Comparison of ENCODE assay signal across 8 cellular contexts in genomic region chr17:55348749-55349354, GRCh38.
DNase-seq lines count a peak whose midpoint lies in the region; ATAC-seq and TF ChIP-seq lines count a peak whose summit lies in the region.

No MANE protein-coding gene starts in this region.

- H3K27ac ChIP-seq in RWPE2 (ENCODE audit: poor library complexity, severe bottlenecking) (no peak overlapping the region), cardiac muscle cell (no peak overlapping the region)

- H3K9me3 Mint-ChIP-seq in activated naive CD8-positive, alpha-beta T cell treated with anti-CD3 and anti-CD28 coated beads for 36 hours: peaks cover 5% of the 10 kb centered on the region

- H3K4me3 ChIP-seq in RWPE2 (ENCODE audit: severe bottlenecking): no peak overlapping the region
- H3K4me3 ChIP-seq in cardiac muscle cell: no peak overlapping the region

- no peak overlapping the region for H3K4me3 Mint-ChIP-seq in activated naive CD8-positive, alpha-beta T cell treated with anti-CD3 and anti-CD28 coated beads for 36 hours

- no peaks in the 10 kb centered on the region for H3K4me1 ChIP-seq in RWPE2 (ENCODE audit: insufficient read depth, poor library complexity, severe bottlenecking)
- H3K4me1 ChIP-seq in cardiac muscle cell (ENCODE audit: low read depth): no peaks in the 10 kb centered on the region

- H3K27me3 Mint-ChIP-seq in activated naive CD8-positive, alpha-beta T cell treated with anti-CD3 and anti-CD28 coated beads for 36 hours: peaks cover 5% of the 10 kb centered on the region

- H3K4me1 Mint-ChIP-seq in activated naive CD8-positive, alpha-beta T cell treated with anti-CD3 and anti-CD28 coated beads for 36 hours: peaks cover 15% of the 10 kb centered on the region

- H3K36me3 ChIP-seq in RWPE2 (ENCODE audit: low read depth) (no peaks in the 10 kb centered on the region), cardiac muscle cell (no peaks in the 10 kb centered on the region)

- in situ Hi-C loops in ACHN (cut with HindIII; ENCODE audit: low pct_ligation_motif_present, low pct_unique_long_range_greater_than_20kb, low sequenced_read_pairs): no loop called here

- TF ChIP-seq CTCF in RWPE2 (IDR thresholded peaks at IDR 0.05; ENCODE audit: poor library complexity, severe bottlenecking): peak; percentile 95
- TF ChIP-seq CTCF in cardiac muscle cell (IDR thresholded peaks at IDR 0.05; ENCODE audit: low read depth, low read length): peak; percentile 86

- peak; percentile 64 for ATAC-seq in GM18868 (IDR thresholded peaks at IDR 0.05; ENCODE audit: unreplicated experiment)
- peak; percentile 64 for ATAC-seq in RWPE2 (ENCODE audit: low read depth)

- no peaks in the 10 kb centered on the region for H3K27me3 ChIP-seq in RWPE2 (ENCODE audit: insufficient read depth, poor library complexity, severe bottlenecking)
- H3K27me3 ChIP-seq in cardiac muscle cell: no peaks in the 10 kb centered on the region

- H3K9me3 ChIP-seq in RWPE2 (ENCODE audit: severe bottlenecking) (peaks cover 4% of the 10 kb centered on the region), cardiac muscle cell (ENCODE audit: low read depth) (no peaks in the 10 kb centered on the region)

- no peaks in the 10 kb centered on the region for H3K36me3 Mint-ChIP-seq in activated naive CD8-positive, alpha-beta T cell treated with anti-CD3 and anti-CD28 coated beads for 36 hours

- no peak overlapping the region for H3K27ac Mint-ChIP-seq in activated naive CD8-positive, alpha-beta T cell treated with anti-CD3 and anti-CD28 coated beads for 36 hours

- DNase-seq in ACHN (peak; percentile 49), LHCN-M2 (ENCODE audit: low read depth) (peak; percentile 38), RWPE2 (ENCODE audit: low spot score) (no peak), cardiac muscle cell (ENCODE audit: low read depth in 1 of 2, low spot score in 1 of 2) (peak; percentile 68 to 75), putamen (ENCODE audit: low spot score) (peak; percentile 52), 8988T (no peak)
- DNase-seq in activated naive CD8-positive, alpha-beta T cell treated with anti-CD3 and anti-CD28 coated beads for 36 hours: peak; percentile 25

Comparison
In these comparisons a context has a peak if more than half of its experiments do, and no peak if none do; other contexts are left out.
1. DNase-seq: peak in ACHN (single experiment), LHCN-M2 (single experiment), activated naive CD8-positive, alpha-beta T cell treated with anti-CD3 and anti-CD28 coated beads for 36 hours (single experiment), cardiac muscle cell (2 of 2) and putamen (single experiment); none in RWPE2 (single experiment) and 8988T (single experiment).